ENCODE assay signal across 3 cellular contexts in genomic region chr2:159637237-159637636, GRCh38.
TF ChIP-seq lines count a peak whose summit lies in the region.

No MANE protein-coding gene starts in this region.

TF ChIP-seq in A549, 52 proteins besides CTCF, POLR2A, EP300 and RAD21:
- TF ChIP-seq HOXA7 (CRISPR knock-in tag; IDR thresholded peaks at IDR 0.05) (no peak), MYC (IDR thresholded peaks at IDR 0.05; ENCODE audit: borderline replicate concordance, low read length) (no peak), PBX3 (IDR thresholded peaks at IDR 0.05) (no peak), JUNB (IDR thresholded peaks at IDR 0.05) (no peak), RARB (CRISPR knock-in tag; IDR thresholded peaks at IDR 0.05) (no peak), RCOR1 (IDR thresholded peaks at IDR 0.05; ENCODE audit: low read depth, low read length) (no peak)

TF ChIP-seq in K562, 482 proteins besides CTCF, POLR2A, EP300 and RAD21:
- TF ChIP-seq DEAF1 (CRISPR knock-in tag; IDR thresholded peaks at IDR 0.05), result no peak
- no peak for TF ChIP-seq RBBP5 (IDR thresholded peaks at IDR 0.05; ENCODE audit: borderline replicate concordance, insufficient read depth, low read length, poor library complexity, severe bottlenecking)
- no peak for TF ChIP-seq SRSF9 (IDR thresholded peaks at IDR 0.05; ENCODE audit: borderline replicate concordance, low read depth, low read length)
- no peak for TF ChIP-seq MBD2 (IDR thresholded peaks at IDR 0.05; ENCODE audit: borderline replicate concordance, low read depth)
- TF ChIP-seq HDAC1 (IDR thresholded peaks at IDR 0.05), result no peak
- TF ChIP-seq ZBTB26 (CRISPR knock-in tag; IDR thresholded peaks at IDR 0.05), result no peak
- TF ChIP-seq PHTF2 (CRISPR knock-in tag; IDR thresholded peaks at IDR 0.05), result no peak
- no peak for TF ChIP-seq ZNF280A (IDR thresholded peaks at IDR 0.05; ENCODE audit: low read depth, partially characterized antibody)
- no peak for TF ChIP-seq MYNN (IDR thresholded peaks at IDR 0.05)
- TF ChIP-seq MYNN (CRISPR knock-in tag; IDR thresholded peaks at IDR 0.05), result no peak
- no peak for TF ChIP-seq ZNF717 (CRISPR knock-in tag; IDR thresholded peaks at IDR 0.05)
- no peak for TF ChIP-seq ZNF449 (CRISPR knock-in tag; IDR thresholded peaks at IDR 0.05)

TF ChIP-seq in HepG2, 621 proteins besides CTCF, POLR2A, EP300 and RAD21:
- TF ChIP-seq STAG1 (CRISPR knock-in tag; IDR thresholded peaks at IDR 0.05), result peak; percentile 36
- no peak for TF ChIP-seq BHLHE40 (IDR thresholded peaks at IDR 0.05; ENCODE audit: low read length)
